Comparison of ENCODE assay signal across 11 cellular contexts in genomic region chr7:130986271-130986690, GRCh38.
A peak's percentile ranks its signal among the peaks of the same experiment; 100 is the strongest.
DNase-seq lines count a peak whose midpoint lies in the region; ATAC-seq and TF ChIP-seq lines count a peak whose summit lies in the region.
"Had no signal": no experiment of that assay in that cellular context is flagged by ENCODE, and none has a peak within 500 bp of the region (broad histone marks: within the 10 kb centered on the region; RNA-seq: fewer than 3 reads in every experiment).

No MANE protein-coding gene starts in this region.

- peak overlapping the region; percentile 34 for H3K27ac ChIP-seq in A673 (ENCODE audit: low read depth, low read length, poor library complexity, severe bottlenecking)
- H3K27ac ChIP-seq in esophagus (ENCODE audit: low read depth in 2 of 2, low read length in 1 of 2), result peak overlapping the region; percentile 38 to 73
- peak overlapping the region; percentile 77 for H3K27ac ChIP-seq in muscle layer of duodenum (ENCODE audit: low read length)
- H3K27ac ChIP-seq in SJCRH30, result no peak overlapping the region
- H3K27ac ChIP-seq: BLaER1 treated with 17β-estradiol and CSF1 and Interleukin-3, amounts not matched to agents 10 nM and 100 nM had no signal

- H3K36me3 Mint-ChIP-seq in activated B cell treated with CpG ODN at 0.5 μM for 24 hours (ENCODE audit: low read depth), result peaks cover 53% of the 10 kb centered on the region
- H3K36me3 Mint-ChIP-seq in WTC11, result no peaks in the 10 kb centered on the region

- DNase-seq in A673 (ENCODE audit: low spot score), result no peak
- DNase-seq in activated B cell treated with CpG ODN at 0.5 μM for 24 hours, result no peak
- no peak for DNase-seq in glomerular visceral epithelial cell (ENCODE audit: extremely low spot score)
- no peak for DNase-seq in WTC11 (ENCODE audit: low spot score)
- no peak for DNase-seq in SJCRH30
- DNase-seq: NCI-H748 treated with DMSO at 0.1 percent for 48 hours, nephron progenitor cell had no signal

- H3K27me3 Mint-ChIP-seq in activated B cell treated with CpG ODN at 0.5 μM for 24 hours, result no peaks in the 10 kb centered on the region
- no peaks in the 10 kb centered on the region for H3K27me3 Mint-ChIP-seq in WTC11 (ENCODE audit: low read depth)

- 33 to 50% methylated on average over 6 of the region's 6 CpGs for WGBS in esophagus, 2 donors

- H3K4me3 Mint-ChIP-seq in activated B cell treated with CpG ODN at 0.5 μM for 24 hours (no peak overlapping the region), WTC11 (no peak overlapping the region)
- H3K4me3 Mint-ChIP-seq: nephron progenitor cell had no signal

- no peak for ATAC-seq in activated B cell treated with CpG ODN at 0.5 μM for 24 hours (ENCODE audit: low read depth)
- no peak for ATAC-seq in HG02973 (IDR thresholded peaks at IDR 0.05; ENCODE audit: unreplicated experiment)
- no peak for ATAC-seq in WTC11

- H3K27ac Mint-ChIP-seq in activated B cell treated with CpG ODN at 0.5 μM for 24 hours (peak overlapping the region; percentile 53), WTC11 (no peak overlapping the region)
- H3K27ac Mint-ChIP-seq: nephron progenitor cell had no signal

- no peaks in the 10 kb centered on the region for H3K27me3 ChIP-seq in A673 (replicated peaks; ENCODE audit: insufficient read depth, low read depth, low read length, poor library complexity)
- H3K27me3 ChIP-seq in esophagus (ENCODE audit: control insufficient read depth in 1 of 2, insufficient read depth in 2 of 2, low read length in 2 of 2), result no peaks in the 10 kb centered on the region
- H3K27me3 ChIP-seq in muscle layer of duodenum (ENCODE audit: low read depth, low read length), result no peaks in the 10 kb centered on the region
- H3K27me3 ChIP-seq in SJCRH30, result no peaks in the 10 kb centered on the region
- H3K27me3 ChIP-seq: BLaER1 treated with 17β-estradiol and CSF1 and Interleukin-3, amounts not matched to agents 10 nM and 100 nM had no signal

- intact Hi-C loops in A673 (cut with micrococcal nuclease; ENCODE audit: unreplicated experiment), result no loop called here
- intact Hi-C loops in activated B cell treated with CpG ODN at 0.5 μM for 24 hours (cut with micrococcal nuclease), result loop anchor here (10.0 kb wide), 1 partner anchor 669 kb away; no protein-coding TSS in a partner anchor

- TF ChIP-seq CTCF in A673 (conservative IDR thresholded peaks at IDR 0.05; ENCODE audit: low read depth, low read length) (no peak), activated B cell treated with CpG ODN at 0.5 μM for 24 hours (IDR thresholded peaks at IDR 0.05) (no peak), WTC11 (IDR thresholded peaks at IDR 0.05) (no peak)

- POLR2A ChIA-PET in A673 (lab: Charles Lee; ENCODE audit: low non-redundant PET), result interaction anchor here (0.8 kb wide), 1 partner anchor 18 kb away, joined by 3 read pairs; no protein-coding TSS in a partner anchor
- POLR2A ChIA-PET in activated B cell treated with CpG ODN at 0.5 μM for 24 hours (lab: Charles Lee), result no interaction called here
- POLR2A ChIA-PET in WTC11 (lab: Charles Lee), result no interaction called here

- no peaks in the 10 kb centered on the region for H3K36me3 ChIP-seq in A673 (ENCODE audit: insufficient read depth, low read length, poor library complexity, severe bottlenecking)
- H3K36me3 ChIP-seq in esophagus (ENCODE audit: control insufficient read depth in 2 of 2, insufficient read depth in 2 of 2, low read length in 1 of 2), result no peaks in the 10 kb centered on the region
- peaks cover 0 to 5% of the 10 kb centered on the region in 2 donors for H3K36me3 ChIP-seq in muscle layer of duodenum (ENCODE audit: control insufficient read depth in 1 of 2, insufficient read depth in 2 of 2, low read length in 2 of 2)
- no peaks in the 10 kb centered on the region for H3K36me3 ChIP-seq in SJCRH30

- H3K9me3 ChIP-seq in A673 (ENCODE audit: low read depth, low read length, poor library complexity, severe bottlenecking), result no peaks in the 10 kb centered on the region
- no peaks in the 10 kb centered on the region for H3K9me3 ChIP-seq in esophagus (ENCODE audit: control insufficient read depth in 2 of 2, insufficient read depth in 1 of 2, low read depth in 1 of 2, low read length in 1 of 2)
- H3K9me3 ChIP-seq in muscle layer of duodenum (ENCODE audit: control insufficient read depth in 1 of 2, low read length in 2 of 2), result no peaks in the 10 kb centered on the region
- no peaks in the 10 kb centered on the region for H3K9me3 ChIP-seq in SJCRH30 (replicated peaks)
- H3K9me3 ChIP-seq: BLaER1 treated with 17β-estradiol and CSF1 and Interleukin-3, amounts not matched to agents 10 nM and 100 nM had no signal

- H3K9me3 Mint-ChIP-seq in activated B cell treated with CpG ODN at 0.5 μM for 24 hours, result no peaks in the 10 kb centered on the region
- no peaks in the 10 kb centered on the region for H3K9me3 Mint-ChIP-seq in WTC11
- H3K9me3 Mint-ChIP-seq: nephron progenitor cell had no signal

- H3K4me3 ChIP-seq in A673 (ENCODE audit: low read depth, low read length, poor library complexity, severe bottlenecking) (no peak overlapping the region), esophagus (ENCODE audit: low read depth in 1 of 2, low read length in 2 of 2) (no peak overlapping the region), muscle layer of duodenum (ENCODE audit: low read depth in 1 of 2, low read length in 2 of 2) (no peak overlapping the region), SJCRH30 (no peak overlapping the region)
- H3K4me3 ChIP-seq: BLaER1 treated with 17β-estradiol and CSF1 and Interleukin-3, amounts not matched to agents 10 nM and 100 nM had no signal

- BruUV-seq in A673 (replicated peaks; lab: Mats Ljungman, UMichigan), result no TSS peak

- H3K4me1 Mint-ChIP-seq in activated B cell treated with CpG ODN at 0.5 μM for 24 hours (peaks cover 58% of the 10 kb centered on the region), WTC11 (no peaks in the 10 kb centered on the region)

- CTCF ChIA-PET in A673 (lab: Charles Lee), result no interaction called here
- CTCF ChIA-PET in activated B cell treated with CpG ODN at 0.5 μM for 24 hours (lab: Charles Lee), result interaction anchor here (1.1 to 1.9 kb wide), 2 partner anchors 54 to 89 kb away, joined by 4 to 6 read pairs; no protein-coding TSS in a partner anchor
- CTCF ChIA-PET in WTC11 (lab: Charles Lee), result interaction anchor here (2.1 kb wide), 1 partner anchor 89 kb away, joined by 7 read pairs; no protein-coding TSS in a partner anchor

- peaks cover 18% of the 10 kb centered on the region for H3K4me1 ChIP-seq in A673 (ENCODE audit: insufficient read depth, low read length, poor library complexity, severe bottlenecking)
- H3K4me1 ChIP-seq in esophagus (ENCODE audit: control insufficient read depth in 2 of 2, insufficient read depth in 2 of 2, low read length in 1 of 2), result peaks cover 7 to 8% of the 10 kb centered on the region in 2 donors
- peaks cover 12 to 70% of the 10 kb centered on the region in 2 donors for H3K4me1 ChIP-seq in muscle layer of duodenum (ENCODE audit: control insufficient read depth in 1 of 2, insufficient read depth in 2 of 2, low read length in 2 of 2)
- H3K4me1 ChIP-seq in SJCRH30, result no peaks in the 10 kb centered on the region

TF ChIP-seq in WTC11, 78 proteins besides CTCF, POLR2A, EP300 and RAD21:
- TF ChIP-seq ZSCAN18 (CRISPR knock-in tag; IDR thresholded peaks at IDR 0.05), result no peak
